ENCODE assay signal across 12 cellular contexts in the genomic region with DNA sequence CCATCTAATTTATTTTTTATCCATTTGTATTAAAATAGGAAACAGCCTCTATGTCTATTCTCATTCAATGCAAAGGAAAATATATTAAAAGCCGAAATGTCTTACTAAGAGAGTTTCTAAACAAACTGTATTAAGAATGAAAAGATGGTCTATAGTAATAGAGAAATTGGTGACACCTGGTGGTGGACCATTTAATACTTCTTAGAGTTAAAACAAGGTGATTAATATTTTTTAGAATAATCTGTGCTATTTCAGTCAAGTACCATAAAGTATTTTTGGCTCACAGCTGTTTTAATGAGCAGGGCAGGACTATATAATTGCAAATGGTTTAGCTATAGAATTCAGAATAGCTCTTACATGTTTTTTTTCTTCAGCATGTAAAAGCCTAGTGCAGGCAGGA. TPM values are rescaled to one million over a fixed set of nuclear protein-coding genes. Genes with fewer than 3 reads are reported as not detected.
DNase-seq lines count a peak whose midpoint lies in the region; ATAC-seq, FAIRE-seq and TF ChIP-seq lines count a peak whose summit lies in the region.
"Had no signal": no experiment of that assay in that cellular context is flagged by ENCODE, and none has a peak within 500 bp of the region (broad histone marks: within the 10 kb centered on the region; RNA-seq: fewer than 3 reads in every experiment).

No MANE protein-coding gene starts in this region.

- ATAC-seq in SK-N-SH treated with all-trans-retinoic acid at 6 μM for 48 hours, result peak; percentile 49; the same call in 1 of the 3 replicates
- ATAC-seq in sciatic nerve, result no peak
- ATAC-seq in GM21515 (IDR thresholded peaks at IDR 0.05; ENCODE audit: unreplicated experiment), result no peak
- ATAC-seq: left lobe of liver had no signal

- intact Hi-C loops in sciatic nerve (cut with DNase I), result no loop called here

- FAIRE-seq in D721Med (lab: Jason Lieb, UNC), result no peak
- FAIRE-seq: colon had no signal

- peak; percentile 34 for TF ChIP-seq CTCF in D721Med (IDR thresholded peaks at IDR 0.05; ENCODE audit: insufficient read depth, missing control alignments)

- DNase-seq in D721Med (ENCODE audit: insufficient read length, low spot score) (no peak), HT-29 (ENCODE audit: low spot score) (peak; percentile 25), iris pigment epithelial cell (ENCODE audit: low read depth) (peak; percentile 20), sciatic nerve (ENCODE audit: low spot score) (no peak), NCI-H2029 (lab: John Stamatoyannopoulos, UW) (no peak)
- DNase-seq: activated gamma-delta T cell; nucleus accumbens; stimulated activated CD4-positive, alpha-beta T cell treated with anti-CD3 and anti-CD28 coated beads, Interleukin-2, amount 100 ng/mL, for 48 hours had no signal

TF ChIP-seq in SK-N-SH treated with all-trans-retinoic acid at 6 μM for 48 hours, 23 proteins besides CTCF, POLR2A, EP300 and RAD21:
- TF ChIP-seq, protein P1, sequence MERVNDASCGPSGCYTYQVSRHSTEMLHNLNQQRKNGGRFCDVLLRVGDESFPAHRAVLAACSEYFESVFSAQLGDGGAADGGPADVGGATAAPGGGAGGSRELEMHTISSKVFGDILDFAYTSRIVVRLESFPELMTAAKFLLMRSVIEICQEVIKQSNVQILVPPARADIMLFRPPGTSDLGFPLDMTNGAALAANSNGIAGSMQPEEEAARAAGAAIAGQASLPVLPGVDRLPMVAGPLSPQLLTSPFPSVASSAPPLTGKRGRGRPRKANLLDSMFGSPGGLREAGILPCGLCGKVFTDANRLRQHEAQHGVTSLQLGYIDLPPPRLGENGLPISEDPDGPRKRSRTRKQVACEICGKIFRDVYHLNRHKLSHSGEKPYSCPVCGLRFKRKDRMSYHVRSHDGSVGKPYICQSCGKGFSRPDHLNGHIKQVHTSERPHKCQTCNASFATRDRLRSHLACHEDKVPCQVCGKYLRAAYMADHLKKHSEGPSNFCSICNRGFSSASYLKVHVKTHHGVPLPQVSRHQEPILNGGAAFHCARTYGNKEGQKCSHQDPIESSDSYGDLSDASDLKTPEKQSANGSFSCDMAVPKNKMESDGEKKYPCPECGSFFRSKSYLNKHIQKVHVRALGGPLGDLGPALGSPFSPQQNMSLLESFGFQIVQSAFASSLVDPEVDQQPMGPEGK (CRISPR knock-in tag; IDR thresholded peaks at IDR 0.05; ENCODE audit: borderline replicate concordance), result no peak
- no peak for TF ChIP-seq ISL1 (CRISPR knock-in tag; IDR thresholded peaks at IDR 0.05)
- no peak for TF ChIP-seq GLIS3 (CRISPR knock-in tag; IDR thresholded peaks at IDR 0.05)
- no peak for TF ChIP-seq RARB (CRISPR knock-in tag; IDR thresholded peaks at IDR 0.05)

RNA-seq across cellular contexts. Expression of a gene that starts 55.7 kb away (rescaled TPM):
- total RNA-seq in HT-29 (2014; rRNA removed; shearing (Covaris generic)), result not detected in 2 replicates
- not detected for total RNA-seq in sciatic nerve
- total RNA-seq: left lobe of liver had no signal

Comparison
In these comparisons a context has a peak if more than half of its experiments do, and no peak if none do; other contexts are left out.
1. DNase-seq: peak in HT-29 (single experiment) and iris pigment epithelial cell (single experiment); none in D721Med (single experiment), sciatic nerve (single experiment) and NCI-H2029 (single experiment).